2 cellular contexts compared by ENCODE assay signal in genomic region chr4:70133473-70133872, GRCh38.
TF ChIP-seq lines count a peak whose summit lies in the region.

No MANE protein-coding gene starts in this region.

TF ChIP-seq in GM23338, 12 proteins besides CTCF, POLR2A, EP300 and RAD21:
- TF ChIP-seq NANOG (IDR thresholded peaks at IDR 0.05; ENCODE audit: borderline replicate concordance) (no peak), JUNB (IDR thresholded peaks at IDR 0.05; ENCODE audit: unreplicated experiment) (no peak), EZH2 (IDR thresholded peaks at IDR 0.05; ENCODE audit: low read depth, unreplicated experiment) (no peak), POLR2AphosphoS5 (IDR thresholded peaks at IDR 0.05; ENCODE audit: low read depth) (no peak), STAT1 (IDR thresholded peaks at IDR 0.05; ENCODE audit: unreplicated experiment) (no peak), CREB1 (CRISPR knock-in tag; IDR thresholded peaks at IDR 0.05; ENCODE audit: low read depth) (no peak), ZNF114 (CRISPR knock-in tag; IDR thresholded peaks at IDR 0.05) (no peak), ZNF462 (CRISPR knock-in tag; IDR thresholded peaks at IDR 0.05) (no peak), ZNF331 (CRISPR knock-in tag; IDR thresholded peaks at IDR 0.05; ENCODE audit: low read depth) (no peak), EZH2phosphoT487 (IDR thresholded peaks at IDR 0.05; ENCODE audit: unreplicated experiment) (no peak)
- TF ChIP-seq, protein P1, sequence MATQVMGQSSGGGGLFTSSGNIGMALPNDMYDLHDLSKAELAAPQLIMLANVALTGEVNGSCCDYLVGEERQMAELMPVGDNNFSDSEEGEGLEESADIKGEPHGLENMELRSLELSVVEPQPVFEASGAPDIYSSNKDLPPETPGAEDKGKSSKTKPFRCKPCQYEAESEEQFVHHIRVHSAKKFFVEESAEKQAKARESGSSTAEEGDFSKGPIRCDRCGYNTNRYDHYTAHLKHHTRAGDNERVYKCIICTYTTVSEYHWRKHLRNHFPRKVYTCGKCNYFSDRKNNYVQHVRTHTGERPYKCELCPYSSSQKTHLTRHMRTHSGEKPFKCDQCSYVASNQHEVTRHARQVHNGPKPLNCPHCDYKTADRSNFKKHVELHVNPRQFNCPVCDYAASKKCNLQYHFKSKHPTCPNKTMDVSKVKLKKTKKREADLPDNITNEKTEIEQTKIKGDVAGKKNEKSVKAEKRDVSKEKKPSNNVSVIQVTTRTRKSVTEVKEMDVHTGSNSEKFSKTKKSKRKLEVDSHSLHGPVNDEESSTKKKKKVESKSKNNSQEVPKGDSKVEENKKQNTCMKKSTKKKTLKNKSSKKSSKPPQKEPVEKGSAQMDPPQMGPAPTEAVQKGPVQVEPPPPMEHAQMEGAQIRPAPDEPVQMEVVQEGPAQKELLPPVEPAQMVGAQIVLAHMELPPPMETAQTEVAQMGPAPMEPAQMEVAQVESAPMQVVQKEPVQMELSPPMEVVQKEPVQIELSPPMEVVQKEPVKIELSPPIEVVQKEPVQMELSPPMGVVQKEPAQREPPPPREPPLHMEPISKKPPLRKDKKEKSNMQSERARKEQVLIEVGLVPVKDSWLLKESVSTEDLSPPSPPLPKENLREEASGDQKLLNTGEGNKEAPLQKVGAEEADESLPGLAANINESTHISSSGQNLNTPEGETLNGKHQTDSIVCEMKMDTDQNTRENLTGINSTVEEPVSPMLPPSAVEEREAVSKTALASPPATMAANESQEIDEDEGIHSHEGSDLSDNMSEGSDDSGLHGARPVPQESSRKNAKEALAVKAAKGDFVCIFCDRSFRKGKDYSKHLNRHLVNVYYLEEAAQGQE (IDR thresholded peaks at IDR 0.05; ENCODE audit: unreplicated experiment), result no peak
- TF ChIP-seq, protein P2, sequence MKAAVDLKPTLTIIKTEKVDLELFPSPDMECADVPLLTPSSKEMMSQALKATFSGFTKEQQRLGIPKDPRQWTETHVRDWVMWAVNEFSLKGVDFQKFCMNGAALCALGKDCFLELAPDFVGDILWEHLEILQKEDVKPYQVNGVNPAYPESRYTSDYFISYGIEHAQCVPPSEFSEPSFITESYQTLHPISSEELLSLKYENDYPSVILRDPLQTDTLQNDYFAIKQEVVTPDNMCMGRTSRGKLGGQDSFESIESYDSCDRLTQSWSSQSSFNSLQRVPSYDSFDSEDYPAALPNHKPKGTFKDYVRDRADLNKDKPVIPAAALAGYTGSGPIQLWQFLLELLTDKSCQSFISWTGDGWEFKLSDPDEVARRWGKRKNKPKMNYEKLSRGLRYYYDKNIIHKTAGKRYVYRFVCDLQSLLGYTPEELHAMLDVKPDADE (IDR thresholded peaks at IDR 0.05), result no peak

TF ChIP-seq in H1, 55 proteins besides CTCF, POLR2A, EP300 and RAD21:
- TF ChIP-seq, protein P3, sequence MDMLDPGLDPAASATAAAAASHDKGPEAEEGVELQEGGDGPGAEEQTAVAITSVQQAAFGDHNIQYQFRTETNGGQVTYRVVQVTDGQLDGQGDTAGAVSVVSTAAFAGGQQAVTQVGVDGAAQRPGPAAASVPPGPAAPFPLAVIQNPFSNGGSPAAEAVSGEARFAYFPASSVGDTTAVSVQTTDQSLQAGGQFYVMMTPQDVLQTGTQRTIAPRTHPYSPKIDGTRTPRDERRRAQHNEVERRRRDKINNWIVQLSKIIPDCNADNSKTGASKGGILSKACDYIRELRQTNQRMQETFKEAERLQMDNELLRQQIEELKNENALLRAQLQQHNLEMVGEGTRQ (IDR thresholded peaks at IDR 0.05; ENCODE audit: low read length), result no peak
- TF ChIP-seq FOSL1 (IDR thresholded peaks at IDR 0.05; ENCODE audit: insufficient read depth, low read depth, low read length) (no peak), SAP30 (IDR thresholded peaks at IDR 0.05; ENCODE audit: insufficient read depth, insufficient replicate concordance, low read length) (no peak), GABPA (IDR thresholded peaks at IDR 0.05; ENCODE audit: borderline replicate concordance, insufficient read depth, low read length) (no peak), SP1 (IDR thresholded peaks at IDR 0.05; ENCODE audit: low read depth, low read length) (no peak), HDAC6 (IDR thresholded peaks at IDR 0.05; ENCODE audit: low read depth, low read length) (no peak), SIN3A (conservative IDR thresholded peaks at IDR 0.05 in 1 of 2, IDR thresholded peaks at IDR 0.05 in 1 of 2; ENCODE audit: low read depth in 1 of 2, low read length in 2 of 2) (no peak), CBX5 (IDR thresholded peaks at IDR 0.05; ENCODE audit: low read depth, low read length) (no peak), SIRT6 (IDR thresholded peaks at IDR 0.05; ENCODE audit: low read length) (no peak), POU5F1 (IDR thresholded peaks at IDR 0.05; ENCODE audit: low read depth, low read length) (no peak), NRF1 (IDR thresholded peaks at IDR 0.05; ENCODE audit: low read depth, low read length) (no peak), NANOG (IDR thresholded peaks at IDR 0.05; ENCODE audit: insufficient read depth, low read depth, low read length, poor library complexity, severe bottlenecking) (no peak), CTBP2 (IDR thresholded peaks at IDR 0.05; ENCODE audit: borderline replicate concordance, insufficient read depth, insufficient read length, low read length) (no peak), E2F6 (IDR thresholded peaks at IDR 0.05) (no peak), RBBP5 (IDR thresholded peaks at IDR 0.05; ENCODE audit: borderline replicate concordance, low read depth, low read length) (no peak)
- TF ChIP-seq, protein P4, sequence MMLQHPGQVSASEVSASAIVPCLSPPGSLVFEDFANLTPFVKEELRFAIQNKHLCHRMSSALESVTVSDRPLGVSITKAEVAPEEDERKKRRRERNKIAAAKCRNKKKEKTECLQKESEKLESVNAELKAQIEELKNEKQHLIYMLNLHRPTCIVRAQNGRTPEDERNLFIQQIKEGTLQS (IDR thresholded peaks at IDR 0.05; ENCODE audit: insufficient read depth, low read depth, low read length), result no peak
TF ChIP-seq in H1: peak in this region for 0.
